In the genomic region with DNA sequence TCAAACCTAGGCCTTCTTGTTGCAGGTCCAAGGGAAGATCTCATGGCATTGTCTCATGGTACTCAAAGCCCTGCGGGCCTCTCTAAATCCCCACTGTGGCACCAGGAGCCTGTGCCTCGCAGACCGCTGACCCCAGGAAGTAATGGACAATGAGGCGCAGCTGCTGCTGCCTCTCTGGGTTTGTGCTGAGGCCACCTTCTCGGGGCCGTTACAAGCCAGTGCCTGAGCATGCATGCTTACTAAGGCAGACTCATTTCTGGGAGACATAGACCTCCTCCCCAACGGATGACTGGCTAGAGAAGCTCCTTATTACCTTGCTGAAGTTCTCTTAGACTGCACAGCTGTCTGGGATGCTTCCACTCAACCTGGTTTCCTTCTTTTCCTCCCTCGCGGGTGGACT, we compare ENCODE assay signal across 10 cellular contexts. TPM values are rescaled to one million over a fixed set of nuclear protein-coding genes. Genes with fewer than 3 reads are reported as not detected.
A peak's percentile ranks its signal among the peaks of the same experiment; 100 is the strongest.
DNase-seq lines count a peak whose midpoint lies in the region; ATAC-seq and TF ChIP-seq lines count a peak whose summit lies in the region.
"Had no signal": no experiment of that assay in that cellular context is flagged by ENCODE, and none has a peak within 500 bp of the region (broad histone marks: within the 10 kb centered on the region; RNA-seq: fewer than 3 reads in every experiment).

No MANE protein-coding gene starts in this region.

- WGBS in body of pancreas, 2 donors = 80 to 88% methylated on average over 9 of the region's 9 CpGs

- H2AFZ ChIP-seq in OCI-LY1 (ENCODE audit: low read length) = no peak overlapping the region
- H2AFZ ChIP-seq in fibroblast of lung (ENCODE audit: low read length) = peak overlapping the region; percentile 25

- H3K4me2 ChIP-seq in OCI-LY1 (ENCODE audit: low read length) (peak overlapping the region; percentile 79), fibroblast of lung (ENCODE audit: extremely low read depth, insufficient read depth, low read length) (peak overlapping the region; percentile 81)

- intact Hi-C loops in body of pancreas (cut with DNase I) = loop anchor here (10.0 kb wide), 1 partner anchor 484 kb away; no protein-coding TSS in a partner anchor

- no peaks in the 10 kb centered on the region for H3F3A ChIP-seq in OCI-LY1 (ENCODE audit: insufficient read depth, low read length)

- POLR2A ChIA-PET in AG04449 (lab: Yijun Ruan, JAX) = no interaction called here

- peaks cover 21% of the 10 kb centered on the region for H3K4me1 ChIP-seq in OCI-LY1 (ENCODE audit: insufficient read depth, low read length, severe bottlenecking)
- peaks cover 4% of the 10 kb centered on the region for H3K4me1 ChIP-seq in fibroblast of lung (ENCODE audit: control insufficient read depth, extremely low read depth, insufficient read depth, low read length)
- H3K4me1 ChIP-seq in body of pancreas = peaks cover 35% of the 10 kb centered on the region

- no peaks in the 10 kb centered on the region for H3K79me2 ChIP-seq in OCI-LY1 (ENCODE audit: insufficient read depth, low read length)
- H3K79me2 ChIP-seq in fibroblast of lung (ENCODE audit: control insufficient read depth, insufficient read depth, low read length) = no peaks in the 10 kb centered on the region

- DNase-seq in AG04449 (ENCODE audit: low read depth, low spot score) (no peak), fibroblast of lung (ENCODE audit: low read depth in 2 of 2) (no peak), omental fat pad (ENCODE audit: low spot score) (no peak), body of pancreas (no peak), NCI-H82 treated with DMSO at 0.1 percent for 48 hours (lab: John Stamatoyannopoulos, UW; ENCODE audit: unreplicated experiment) (no peak)
- DNase-seq: RPMI8226, testis had no signal

- H3K4me3 ChIP-seq in AG04449 (ENCODE audit: low read depth, low read length) (peak overlapping the region; percentile 48), OCI-LY1 (ENCODE audit: low read depth, low read length, poor library complexity, severe bottlenecking) (peak overlapping the region; percentile 65), fibroblast of lung (replicated peaks in 1 of 4; ENCODE audit: control extremely low read depth in 1 of 4, insufficient read depth in 1 of 4, low read depth in 3 of 4, low read length in 4 of 4) (peak overlapping the region; percentile 44 to 74 (median 57)), body of pancreas (no peak overlapping the region)

- 0 out of 2 replicates have a peak overlapping the region, but pooled peaks have one; percentile 72 for H3K9ac ChIP-seq in OCI-LY1 (ENCODE audit: low read length)
- H3K9ac ChIP-seq in fibroblast of lung (ENCODE audit: insufficient read depth, low read length) = no peak overlapping the region

- H4K20me1 ChIP-seq in OCI-LY1 (ENCODE audit: insufficient read depth, low read length) (no peaks in the 10 kb centered on the region), fibroblast of lung (ENCODE audit: control insufficient read depth, extremely low read depth, insufficient read depth, low read length) (no peaks in the 10 kb centered on the region)

- H3K27me3 ChIP-seq in OCI-LY1 (ENCODE audit: insufficient read depth, low read length) (no peaks in the 10 kb centered on the region), fibroblast of lung (ENCODE audit: control insufficient read depth, insufficient read depth, low read length) (no peaks in the 10 kb centered on the region), body of pancreas (no peaks in the 10 kb centered on the region)
- H3K27me3 ChIP-seq: testis had no signal

- no peaks in the 10 kb centered on the region for H3K9me2 ChIP-seq in OCI-LY1 (ENCODE audit: low read depth, low read length)

- CTCF ChIA-PET in AG04449 (lab: Yijun Ruan, JAX) = interaction anchor here (0.9 to 5.8 kb wide), 12 partner anchors 9 to 666 kb away, joined by 3 to 66 read pairs (median 5); a partner anchor contains a TSS

- H3K9me3 ChIP-seq in OCI-LY1 (ENCODE audit: low read length) = no peaks in the 10 kb centered on the region
- no peaks in the 10 kb centered on the region for H3K9me3 ChIP-seq in fibroblast of lung (ENCODE audit: control insufficient read depth, insufficient read depth, low read depth, low read length)
- H3K9me3 ChIP-seq in body of pancreas = no peaks in the 10 kb centered on the region
- H3K9me3 ChIP-seq: testis had no signal

- no peak for TF ChIP-seq POLR2A in body of pancreas (IDR thresholded peaks at IDR 0.05)

- TF ChIP-seq CTCF in AG04449 (IDR thresholded peaks at IDR 0.05; ENCODE audit: insufficient read depth, low read length, missing control alignments) = no peak
- TF ChIP-seq CTCF in OCI-LY1 (IDR thresholded peaks at IDR 0.05; ENCODE audit: low read length) = no peak
- no peak for TF ChIP-seq CTCF in fibroblast of lung (conservative IDR thresholded peaks at IDR 0.05 in 1 of 2, IDR thresholded peaks at IDR 0.05 in 1 of 2; ENCODE audit: low read depth in 1 of 2, low read length in 2 of 2)
- TF ChIP-seq CTCF in omental fat pad (IDR thresholded peaks at IDR 0.05) = no peak
- no peak for TF ChIP-seq CTCF in body of pancreas (IDR thresholded peaks at IDR 0.05)

- no peaks in the 10 kb centered on the region for H3K36me3 ChIP-seq in OCI-LY1 (ENCODE audit: insufficient read depth, low read length)
- H3K36me3 ChIP-seq in fibroblast of lung (ENCODE audit: control insufficient read depth, insufficient read depth, low read length) = no peaks in the 10 kb centered on the region
- H3K36me3 ChIP-seq in body of pancreas (replicated peaks in 1 of 2; ENCODE audit: insufficient read depth in 1 of 2, low read depth in 2 of 2) = no peaks in the 10 kb centered on the region

- ATAC-seq in omental fat pad (ENCODE audit: low FRiP score) (peak; percentile 8), body of pancreas (no peak), HG03280 (IDR thresholded peaks at IDR 0.05; ENCODE audit: unreplicated experiment) (no peak), GM19467 (IDR thresholded peaks at IDR 0.05; ENCODE audit: unreplicated experiment) (no peak)

- H3K27ac ChIP-seq in OCI-LY1 (ENCODE audit: low read depth, low read length, poor library complexity, severe bottlenecking) (no peak overlapping the region), fibroblast of lung (ENCODE audit: insufficient read depth, low read length) (no peak overlapping the region), body of pancreas (no peak overlapping the region)

RNA-seq across cellular contexts. Expression of a gene that starts 1.3 kb away (rescaled TPM):
- total RNA-seq in fibroblast of lung (50.1 and 67.2 TPM in 2 replicates), omental fat pad (10 to 100 TPM; 32.9 to 79.9 (median 49.3) TPM), body of pancreas (10 to 100 TPM; 25.4 to 40.2 TPM)
- polyA plus RNA-seq in fibroblast of lung = 53.3 and 70.5 TPM in 2 replicates
- polyA plus RNA-seq in fibroblast of lung (2012) = 40.3 and 45.9 TPM in 2 replicates
- polyA minus RNA-seq in fibroblast of lung (ENCODE audit: low replicate concordance) = 1.2 and 2.0 TPM in 2 replicates

RNA-seq across cellular contexts. Expression of a gene that starts 21.8 kb away (rescaled TPM):
- 16.9 and 17.5 TPM in 2 replicates for total RNA-seq in fibroblast of lung
- 12.9 and 14.8 TPM in 2 replicates for polyA plus RNA-seq in fibroblast of lung
- 11.4 and 13.0 TPM in 2 replicates for polyA plus RNA-seq in fibroblast of lung (2012)
- 2.3 and 4.9 TPM in 2 replicates for polyA minus RNA-seq in fibroblast of lung (ENCODE audit: low replicate concordance)
- total RNA-seq in omental fat pad = 10 to 100 TPM; 16.9 to 56.1 (median 24.7) TPM
- total RNA-seq in body of pancreas = 10 to 100 TPM; 10.1 to 14.8 TPM

Comparison
In these comparisons a context has a peak if more than half of its experiments do, and no peak if none do; other contexts are left out.
1. H3K4me3 ChIP-seq: peak in AG04449 (single experiment), OCI-LY1 (single experiment) and fibroblast of lung (4 of 4); none in body of pancreas (0 of 2).